ENCODE assay signal across 23 cellular contexts in the genomic region with DNA sequence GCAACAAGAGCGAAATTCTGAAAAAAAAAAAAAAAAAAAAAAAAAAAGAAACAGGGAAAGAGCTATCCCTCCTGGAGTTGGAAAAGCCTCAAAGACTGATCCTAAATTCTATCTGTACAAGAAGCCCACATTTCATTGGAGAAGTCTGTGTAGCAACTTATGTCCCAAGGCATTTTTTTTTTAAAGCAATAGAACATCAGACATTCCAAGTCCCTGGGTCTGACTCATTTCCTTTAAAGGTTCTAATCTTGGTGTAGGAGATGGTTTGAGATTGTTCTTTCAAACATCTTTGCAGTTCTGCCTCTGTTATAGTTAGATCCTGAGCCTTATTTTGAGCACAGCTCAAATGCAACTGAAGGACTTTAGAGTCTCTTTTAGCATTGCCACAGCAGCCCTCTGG.
DNase-seq lines count a peak whose midpoint lies in the region; ATAC-seq and TF ChIP-seq lines count a peak whose summit lies in the region.
"Had no signal": no experiment of that assay in that cellular context is flagged by ENCODE, and none has a peak within 500 bp of the region (broad histone marks: within the 10 kb centered on the region; RNA-seq: fewer than 3 reads in every experiment).

No MANE protein-coding gene starts in this region.

- H3K27ac Mint-ChIP-seq in natural killer cell treated with Interleukin-12 subunit alpha and Interleukin-12 subunit beta and Interleukin-15 and Interleukin-18, amount 100 ng/mL, for 72 hours, result no peak overlapping the region
- H3K27ac Mint-ChIP-seq: activated CD4-positive, alpha-beta T cell treated with anti-CD3 and anti-CD28 coated beads, Interleukin-2, amount 10 ng/mL, durations not matched to agents 7 days and 5 days; T-helper 17 cell had no signal

- H3K4me1 Mint-ChIP-seq in natural killer cell treated with Interleukin-12 subunit alpha and Interleukin-12 subunit beta and Interleukin-15 and Interleukin-18, amount 100 ng/mL, for 72 hours (ENCODE audit: low read depth in 2 of 2), result no peaks in the 10 kb centered on the region
- H3K4me1 Mint-ChIP-seq: activated CD4-positive, alpha-beta T cell treated with anti-CD3 and anti-CD28 coated beads, Interleukin-2, amount 10 ng/mL, durations not matched to agents 7 days and 5 days; T-helper 17 cell had no signal

- H3K27me3 ChIP-seq in adipocyte (replicated peaks; ENCODE audit: control insufficient read depth, insufficient read depth, low read length), result no peaks in the 10 kb centered on the region
- H3K27me3 ChIP-seq: upper lobe of right lung had no signal

- TF ChIP-seq CTCF in fibroblast of the aortic adventitia (IDR thresholded peaks at IDR 0.05; ENCODE audit: insufficient read depth, low read length), result no peak

- ATAC-seq in natural killer cell treated with Interleukin-12 subunit alpha and Interleukin-12 subunit beta and Interleukin-15 and Interleukin-18, amount 100 ng/mL, for 72 hours, result no peak
- ATAC-seq: K562, T-helper 17 cell, upper lobe of right lung had no signal

- H3K36me3 Mint-ChIP-seq in natural killer cell treated with Interleukin-12 subunit alpha and Interleukin-12 subunit beta and Interleukin-15 and Interleukin-18, amount 100 ng/mL, for 72 hours, result no peaks in the 10 kb centered on the region

- no peaks in the 10 kb centered on the region for H3K9me3 ChIP-seq in adipocyte (ENCODE audit: control insufficient read depth, low read length)
- H3K9me3 ChIP-seq: left ventricle myocardium inferior, upper lobe of right lung had no signal

- DNase-seq in A172 (ENCODE audit: low spot score), result peak; percentile 52
- DNase-seq in H4 (ENCODE audit: low spot score), result peak; percentile 5
- peak; percentile 30 for DNase-seq in adipocyte (ENCODE audit: low read depth)
- DNase-seq in fibroblast of the aortic adventitia (ENCODE audit: low read depth), result peak; percentile 28
- no peak for DNase-seq in natural killer cell treated with Interleukin-12 subunit alpha and Interleukin-12 subunit beta and Interleukin-15 and Interleukin-18, amount 100 ng/mL, for 72 hours (ENCODE audit: low spot score)
- DNase-seq in activated T-cell treated with anti-CD3 and anti-CD28 coated beads, Interleukin-2, amount 50 U/mL, for 1 hour, result no peak
- no peak for DNase-seq in activated naive CD4-positive, alpha-beta T cell treated with anti-CD3 and anti-CD28 coated beads, Interleukin-2, amount 50 U/mL, for 16 hours
- DNase-seq in HK-2 (ENCODE audit: unreplicated experiment), result no peak
- DNase-seq: 8988T; activated CD4-positive, alpha-beta T cell treated with anti-CD3 and anti-CD28 coated beads, Interleukin-2, amount 10 ng/mL, durations not matched to agents 7 days and 5 days; central memory CD4-positive, alpha-beta T cell; GF-D8; GOT3; head of caudate nucleus; left ventricle myocardium inferior; MV-4-11; NCI-H1694 treated with DMSO at 0.1 percent for 48 hours; NCI-H2227 treated with DMSO at 0.1 percent for 48 hours; PC-9; stimulated activated CD4-positive, alpha-beta T cell treated with anti-CD3 and anti-CD28 coated beads, Interleukin-12 subunit alpha, Interleukin-12 subunit beta, amount 100 ng/mL, for 4 hours; T-helper 17 cell; upper lobe of right lung had no signal

- no peaks in the 10 kb centered on the region for H3K27me3 Mint-ChIP-seq in natural killer cell treated with Interleukin-12 subunit alpha and Interleukin-12 subunit beta and Interleukin-15 and Interleukin-18, amount 100 ng/mL, for 72 hours
- H3K27me3 Mint-ChIP-seq: activated CD4-positive, alpha-beta T cell treated with anti-CD3 and anti-CD28 coated beads, Interleukin-2, amount 10 ng/mL, durations not matched to agents 7 days and 5 days; T-helper 17 cell had no signal

- H3K4me3 Mint-ChIP-seq in natural killer cell treated with Interleukin-12 subunit alpha and Interleukin-12 subunit beta and Interleukin-15 and Interleukin-18, amount 100 ng/mL, for 72 hours, result no peak overlapping the region
- H3K4me3 Mint-ChIP-seq: activated CD4-positive, alpha-beta T cell treated with anti-CD3 and anti-CD28 coated beads, Interleukin-2, amount 10 ng/mL, durations not matched to agents 7 days and 5 days; T-helper 17 cell had no signal

- no peaks in the 10 kb centered on the region for H3K36me3 ChIP-seq in adipocyte (ENCODE audit: control insufficient read depth, insufficient read depth, low read length, severe bottlenecking)
- H3K36me3 ChIP-seq: left ventricle myocardium inferior, upper lobe of right lung had no signal

- H3K4me1 ChIP-seq in adipocyte (ENCODE audit: control insufficient read depth, insufficient read depth, low read length), result no peaks in the 10 kb centered on the region
- H3K4me1 ChIP-seq: left ventricle myocardium inferior, upper lobe of right lung had no signal

- H3K9ac ChIP-seq in adipocyte (ENCODE audit: low read length), result no peak overlapping the region

- H3K4me3 ChIP-seq in adipocyte (ENCODE audit: low read length) (no peak overlapping the region), fibroblast of the aortic adventitia (ENCODE audit: low read depth, low read length) (no peak overlapping the region)
- H3K4me3 ChIP-seq: K562, left ventricle myocardium inferior, PC-9, upper lobe of right lung had no signal

- peaks cover 20% of the 10 kb centered on the region for H3K9me3 Mint-ChIP-seq in natural killer cell treated with Interleukin-12 subunit alpha and Interleukin-12 subunit beta and Interleukin-15 and Interleukin-18, amount 100 ng/mL, for 72 hours

Comparison
In these comparisons a context has a peak if more than half of its experiments do, and no peak if none do; other contexts are left out.
1. DNase-seq: peak in A172 (single experiment), H4 (single experiment), adipocyte (single experiment) and fibroblast of the aortic adventitia (single experiment); none in natural killer cell treated with Interleukin-12 subunit alpha and Interleukin-12 subunit beta and Interleukin-15 and Interleukin-18, amount 100 ng/mL, for 72 hours (single experiment), activated T-cell treated with anti-CD3 and anti-CD28 coated beads, Interleukin-2, amount 50 U/mL, for 1 hour (single experiment), activated naive CD4-positive, alpha-beta T cell treated with anti-CD3 and anti-CD28 coated beads, Interleukin-2, amount 50 U/mL, for 16 hours (single experiment) and HK-2 (single experiment).